Comparison of ENCODE assay signal across 8 cellular contexts in the genomic region with DNA sequence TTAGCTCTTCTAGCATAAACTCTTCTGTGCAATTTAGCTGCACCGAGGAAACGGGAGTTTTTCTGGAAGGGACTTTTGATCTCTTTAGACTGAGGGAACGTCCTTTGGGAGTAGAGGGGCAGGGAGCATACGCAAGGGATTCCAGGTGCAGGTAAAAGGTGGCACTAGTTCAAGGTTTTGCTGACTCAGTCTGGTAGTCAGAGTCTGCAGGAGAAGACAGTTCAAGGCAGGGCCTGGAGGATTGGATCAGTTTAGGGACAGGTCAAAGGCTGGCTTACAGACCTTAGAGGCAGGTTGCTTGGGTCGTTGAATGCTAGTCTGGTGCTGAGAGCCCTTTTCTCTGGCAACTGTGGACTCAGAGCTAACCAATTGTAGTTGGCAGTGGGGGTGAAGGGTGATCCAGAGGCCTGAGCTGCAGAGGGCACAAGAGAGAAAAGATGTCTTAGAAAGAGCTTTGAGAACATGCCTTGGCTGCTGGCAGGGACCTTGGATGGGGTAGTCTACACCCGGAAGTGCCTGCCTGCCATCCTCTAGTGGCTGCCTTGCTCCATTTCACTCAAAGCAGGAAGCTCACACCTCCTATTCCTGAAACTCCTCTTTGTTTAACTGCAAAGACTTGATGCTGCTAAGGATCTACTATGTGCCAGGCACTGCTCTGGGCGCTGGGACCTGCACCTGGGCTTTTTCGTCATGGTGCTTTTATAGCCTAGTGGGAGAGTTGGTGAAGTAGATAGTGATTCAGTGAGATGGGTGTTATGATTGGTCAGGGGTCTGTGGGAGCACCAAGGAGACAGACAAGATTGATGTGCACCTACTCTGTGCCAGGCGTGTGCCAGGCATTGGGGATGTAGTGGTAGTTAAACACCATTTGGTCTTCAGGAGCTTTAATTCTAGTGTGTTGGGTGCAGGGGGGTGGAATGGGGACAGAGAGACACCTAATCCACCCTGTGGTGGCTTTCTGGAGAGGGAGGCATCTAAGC. TPM values are rescaled to one million over a fixed set of nuclear protein-coding genes. Genes with fewer than 3 reads are reported as not detected.
A peak's percentile ranks its signal among the peaks of the same experiment; 100 is the strongest.
DNase-seq lines count a peak whose midpoint lies in the region; ATAC-seq, FAIRE-seq and TF ChIP-seq lines count a peak whose summit lies in the region.

No MANE protein-coding gene starts in this region.

- H3K4me2 ChIP-seq in osteoblast (ENCODE audit: insufficient read depth, low read length) = peak overlapping the region; percentile 100

- H4K20me1 ChIP-seq in osteoblast (ENCODE audit: insufficient read depth, low read length) = peaks cover 3% of the 10 kb centered on the region

- H3K36me3 ChIP-seq in bronchial epithelial cell (ENCODE audit: control insufficient read depth, insufficient read depth, low read length) (no peaks in the 10 kb centered on the region), osteoblast (ENCODE audit: insufficient read depth, low read length) (no peaks in the 10 kb centered on the region)

- TF ChIP-seq CTCF in GM12864 (IDR thresholded peaks at IDR 0.05; ENCODE audit: low read depth, low read length, missing control alignments) (peak; percentile 58), bronchial epithelial cell (IDR thresholded peaks at IDR 0.05; ENCODE audit: insufficient read depth, low read length, severe bottlenecking) (no peak), osteoblast (IDR thresholded peaks at IDR 0.05; ENCODE audit: extremely low read depth, low read depth, low read length) (no peak)

- H3K4me1 ChIP-seq in osteoblast (ENCODE audit: insufficient read depth, low read length) = peaks cover 19% of the 10 kb centered on the region

- H3K4me3 ChIP-seq in GM12864 (ENCODE audit: low read depth, low read length) = peak overlapping the region; percentile 75
- no peak overlapping the region for H3K4me3 ChIP-seq in bronchial epithelial cell (ENCODE audit: low read depth, low read length)
- peak overlapping the region; percentile 96 for H3K4me3 ChIP-seq in osteoblast (ENCODE audit: insufficient read depth, low read length)

- peak; percentile 93 for FAIRE-seq in bronchial epithelial cell (lab: Jason Lieb, UNC)

- H3K9me3 ChIP-seq in osteoblast (ENCODE audit: low read depth, low read length) = no peaks in the 10 kb centered on the region

- H3K79me2 ChIP-seq in osteoblast (ENCODE audit: insufficient read depth, low read length) = peaks cover 32% of the 10 kb centered on the region

- no peak overlapping the region for H2AFZ ChIP-seq in osteoblast (ENCODE audit: low read length)

- H3K27me3 ChIP-seq in bronchial epithelial cell (ENCODE audit: control insufficient read depth, insufficient read depth, low read length) (no peaks in the 10 kb centered on the region), osteoblast (ENCODE audit: insufficient read depth, low read length) (no peaks in the 10 kb centered on the region)

- H3K27ac ChIP-seq in osteoblast (ENCODE audit: low read depth, low read length) = no peak overlapping the region

- no peak for DNase-seq in GM12864 (ENCODE audit: low read depth)
- DNase-seq in NCI-H69 (lab: John Stamatoyannopoulos, UW) = peak; percentile 48
- peak; percentile 41 for DNase-seq in bronchial epithelial cell (ENCODE audit: low read depth)
- DNase-seq in osteoblast (ENCODE audit: insufficient read length, low spot score, missing footprints) = no peak
- no peak for DNase-seq in ureter (ENCODE audit: low spot score)
- DNase-seq in NCI-H774 (lab: John Stamatoyannopoulos, UW) = no peak
- DNase-seq in ecto neural progenitor cell (ENCODE audit: low spot score) = no peak

- ATAC-seq in HG02642 (IDR thresholded peaks at IDR 0.05; ENCODE audit: poor library complexity, unreplicated experiment) = no peak

RNA-seq across cellular contexts. Expression of a gene that starts 17.1 kb away (rescaled TPM):
- total RNA-seq in bronchial epithelial cell = 0.53 and 0.64 TPM in 2 replicates
- 1.8 TPM in 2 replicates for total RNA-seq in osteoblast
- 4.7 TPM for total RNA-seq in ureter

RNA-seq across cellular contexts. Expression of a gene that starts 52.7 kb away (rescaled TPM):
- total RNA-seq in bronchial epithelial cell (not detected in 2 replicates), osteoblast (not detected in 2 replicates), ureter (1.1 TPM)

RNA-seq across cellular contexts. Expression of a gene that starts 56.7 kb away (rescaled TPM):
- not detected in 2 replicates for total RNA-seq in bronchial epithelial cell
- total RNA-seq in osteoblast = not detected in 2 replicates
- total RNA-seq in ureter = not detected

Comparison
In these comparisons a context has a peak if more than half of its experiments do, and no peak if none do; other contexts are left out.
1. DNase-seq: peak in NCI-H69 (single experiment) and bronchial epithelial cell (single experiment); none in GM12864 (single experiment), osteoblast (single experiment), ureter (single experiment), NCI-H774 (single experiment) and ecto neural progenitor cell (single experiment).